Comparison of ENCODE assay signal across 1 cellular context in the genomic region with DNA sequence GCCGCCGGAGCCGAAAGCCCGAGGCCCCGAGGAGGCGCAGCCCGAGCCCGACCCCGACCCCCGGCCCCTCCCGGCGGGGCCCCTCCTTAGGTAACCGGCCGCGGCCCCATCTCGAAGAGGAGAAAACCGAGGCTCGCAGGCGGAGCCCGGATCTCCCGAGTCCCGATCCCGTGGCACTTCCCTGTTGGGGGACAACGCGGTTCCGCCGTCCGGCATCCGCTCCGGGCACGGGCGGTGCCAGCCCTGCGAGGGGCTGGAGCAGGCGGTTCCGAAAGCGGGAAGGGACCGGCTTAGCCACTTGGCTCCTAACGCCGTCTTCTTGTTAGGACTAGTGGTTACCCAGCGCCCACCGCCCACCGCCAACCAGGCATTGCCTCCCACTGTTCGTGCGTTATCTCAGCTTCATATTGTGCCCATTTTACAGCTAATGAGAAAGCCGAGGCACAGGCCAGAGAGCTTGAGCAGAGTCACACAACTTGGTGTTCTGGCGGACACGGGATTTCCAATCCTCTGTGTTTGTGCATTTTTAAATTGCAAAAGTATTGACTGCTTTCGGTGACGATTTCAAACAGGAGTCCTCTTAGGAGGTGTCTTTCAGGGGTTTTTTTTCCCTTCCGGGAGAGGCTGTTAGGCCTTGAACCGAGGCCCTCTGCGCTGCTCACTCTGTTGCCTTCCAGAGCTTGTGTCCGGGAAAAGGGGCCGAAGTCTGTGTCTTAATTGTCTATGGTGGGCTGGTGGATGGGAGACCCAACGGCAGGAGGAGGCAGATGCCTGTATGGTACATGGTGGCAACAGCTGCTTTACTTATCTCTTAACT.
TF ChIP-seq lines count a peak whose summit lies in the region.

No MANE protein-coding gene starts in this region.

TF ChIP-seq in HEK293, 187 proteins besides CTCF, POLR2A, EP300 and RAD21 (continued from another document):
- TF ChIP-seq, protein P1, sequence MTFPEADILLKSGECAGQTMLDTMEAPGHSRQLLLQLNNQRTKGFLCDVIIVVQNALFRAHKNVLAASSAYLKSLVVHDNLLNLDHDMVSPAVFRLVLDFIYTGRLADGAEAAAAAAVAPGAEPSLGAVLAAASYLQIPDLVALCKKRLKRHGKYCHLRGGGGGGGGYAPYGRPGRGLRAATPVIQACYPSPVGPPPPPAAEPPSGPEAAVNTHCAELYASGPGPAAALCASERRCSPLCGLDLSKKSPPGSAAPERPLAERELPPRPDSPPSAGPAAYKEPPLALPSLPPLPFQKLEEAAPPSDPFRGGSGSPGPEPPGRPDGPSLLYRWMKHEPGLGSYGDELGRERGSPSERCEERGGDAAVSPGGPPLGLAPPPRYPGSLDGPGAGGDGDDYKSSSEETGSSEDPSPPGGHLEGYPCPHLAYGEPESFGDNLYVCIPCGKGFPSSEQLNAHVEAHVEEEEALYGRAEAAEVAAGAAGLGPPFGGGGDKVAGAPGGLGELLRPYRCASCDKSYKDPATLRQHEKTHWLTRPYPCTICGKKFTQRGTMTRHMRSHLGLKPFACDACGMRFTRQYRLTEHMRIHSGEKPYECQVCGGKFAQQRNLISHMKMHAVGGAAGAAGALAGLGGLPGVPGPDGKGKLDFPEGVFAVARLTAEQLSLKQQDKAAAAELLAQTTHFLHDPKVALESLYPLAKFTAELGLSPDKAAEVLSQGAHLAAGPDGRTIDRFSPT (tag by site-specific recombination; IDR thresholded peaks at IDR 0.05), result peak; percentile 35; the same call in 1 of the 2 replicates
- peak; percentile 36 for TF ChIP-seq ZFHX2 (tag by site-specific recombination; conservative IDR thresholded peaks at IDR 0.05)
- TF ChIP-seq, protein P2, sequence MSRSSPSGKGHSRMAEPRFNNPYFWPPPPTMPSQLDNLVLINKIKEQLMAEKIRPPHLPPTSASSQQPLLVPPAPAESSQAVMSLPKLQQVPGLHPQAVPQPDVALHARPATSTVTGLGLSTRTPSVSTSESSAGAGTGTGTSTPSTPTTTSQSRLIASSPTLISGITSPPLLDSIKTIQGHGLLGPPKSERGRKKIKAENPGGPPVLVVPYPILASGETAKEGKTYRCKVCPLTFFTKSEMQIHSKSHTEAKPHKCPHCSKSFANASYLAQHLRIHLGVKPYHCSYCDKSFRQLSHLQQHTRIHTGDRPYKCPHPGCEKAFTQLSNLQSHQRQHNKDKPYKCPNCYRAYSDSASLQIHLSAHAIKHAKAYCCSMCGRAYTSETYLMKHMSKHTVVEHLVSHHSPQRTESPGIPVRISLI (tag by site-specific recombination; IDR thresholded peaks at IDR 0.05), result no peak
- TF ChIP-seq, protein P3, sequence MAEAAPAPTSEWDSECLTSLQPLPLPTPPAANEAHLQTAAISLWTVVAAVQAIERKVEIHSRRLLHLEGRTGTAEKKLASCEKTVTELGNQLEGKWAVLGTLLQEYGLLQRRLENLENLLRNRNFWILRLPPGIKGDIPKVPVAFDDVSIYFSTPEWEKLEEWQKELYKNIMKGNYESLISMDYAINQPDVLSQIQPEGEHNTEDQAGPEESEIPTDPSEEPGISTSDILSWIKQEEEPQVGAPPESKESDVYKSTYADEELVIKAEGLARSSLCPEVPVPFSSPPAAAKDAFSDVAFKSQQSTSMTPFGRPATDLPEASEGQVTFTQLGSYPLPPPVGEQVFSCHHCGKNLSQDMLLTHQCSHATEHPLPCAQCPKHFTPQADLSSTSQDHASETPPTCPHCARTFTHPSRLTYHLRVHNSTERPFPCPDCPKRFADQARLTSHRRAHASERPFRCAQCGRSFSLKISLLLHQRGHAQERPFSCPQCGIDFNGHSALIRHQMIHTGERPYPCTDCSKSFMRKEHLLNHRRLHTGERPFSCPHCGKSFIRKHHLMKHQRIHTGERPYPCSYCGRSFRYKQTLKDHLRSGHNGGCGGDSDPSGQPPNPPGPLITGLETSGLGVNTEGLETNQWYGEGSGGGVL (tag by site-specific recombination; IDR thresholded peaks at IDR 0.05), result no peak
- no peak for TF ChIP-seq FEZF1 (tag by site-specific recombination; IDR thresholded peaks at IDR 0.05)
- TF ChIP-seq ZNF76 (tag by site-specific recombination; IDR thresholded peaks at IDR 0.05; ENCODE audit: borderline replicate concordance, low read depth), result 0 out of 2 replicates have a peak, but pooled peaks have one; percentile 6
- TF ChIP-seq ZSCAN30 (tag by site-specific recombination; IDR thresholded peaks at IDR 0.05), result no peak
- no peak for TF ChIP-seq HOXD13 (CRISPR knock-in tag; IDR thresholded peaks at IDR 0.05; ENCODE audit: borderline replicate concordance)
- no peak for TF ChIP-seq ZNF768 (tag by site-specific recombination; IDR thresholded peaks at IDR 0.05)
- no peak for TF ChIP-seq GLIS1 (tag by site-specific recombination; IDR thresholded peaks at IDR 0.05)
- TF ChIP-seq, protein P4, sequence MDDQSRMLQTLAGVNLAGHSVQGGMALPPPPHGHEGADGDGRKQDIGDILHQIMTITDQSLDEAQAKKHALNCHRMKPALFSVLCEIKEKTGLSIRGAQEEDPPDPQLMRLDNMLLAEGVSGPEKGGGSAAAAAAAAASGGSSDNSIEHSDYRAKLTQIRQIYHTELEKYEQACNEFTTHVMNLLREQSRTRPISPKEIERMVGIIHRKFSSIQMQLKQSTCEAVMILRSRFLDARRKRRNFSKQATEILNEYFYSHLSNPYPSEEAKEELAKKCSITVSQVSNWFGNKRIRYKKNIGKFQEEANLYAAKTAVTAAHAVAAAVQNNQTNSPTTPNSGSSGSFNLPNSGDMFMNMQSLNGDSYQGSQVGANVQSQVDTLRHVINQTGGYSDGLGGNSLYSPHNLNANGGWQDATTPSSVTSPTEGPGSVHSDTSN (CRISPR knock-in tag; IDR thresholded peaks at IDR 0.05), result no peak
- TF ChIP-seq ZNF521 (tag by site-specific recombination; IDR thresholded peaks at IDR 0.05), result no peak
